ENCODE assay signal across 1 cellular context in genomic region chr18:15193028-15193427, GRCh38.
A peak's percentile ranks its signal among the peaks of the same experiment; 100 is the strongest.
TF ChIP-seq lines count a peak whose summit lies in the region.
"Not testable (repeated sequence)": the region's sequence is repeated elsewhere in the genome, so short reads cannot be mapped to it uniquely, and the experiment has no call there.

No MANE protein-coding gene starts in this region.

TF ChIP-seq in K562, 482 proteins besides CTCF, POLR2A, EP300 and RAD21 (continued from another document):
- peak; percentile 27; the same call in 1 of the 2 replicates for TF ChIP-seq ATF3 (IDR thresholded peaks at IDR 0.05)
- not testable (repeated sequence) for TF ChIP-seq ATF3 (CRISPR knock-in tag; conservative IDR thresholded peaks at IDR 0.05)
- peak; percentile 50; the same call in 1 of the 2 replicates for TF ChIP-seq ZNF24 (IDR thresholded peaks at IDR 0.05)
TF ChIP-seq in K562: peak in this region for 5; not testable (repeated sequence) for 477.
